Comparison of ENCODE assay signal across 8 cellular contexts in genomic region chr11:96228472-96228871, GRCh38.
A peak's percentile ranks its signal among the peaks of the same experiment; 100 is the strongest.
DNase-seq lines count a peak whose midpoint lies in the region; ATAC-seq and TF ChIP-seq lines count a peak whose summit lies in the region.

No MANE protein-coding gene starts in this region.

- H3F3A ChIP-seq in PC-3 (ENCODE audit: low read length, unreplicated experiment), result peaks cover 4% of the 10 kb centered on the region

- H3K9ac ChIP-seq in PC-3 (ENCODE audit: low read length) (peak overlapping the region; percentile 10), fibroblast of lung (ENCODE audit: insufficient read depth, low read length) (no peak overlapping the region), Karpas-422 (ENCODE audit: low read length) (no peak overlapping the region)

- H4K20me1 ChIP-seq in PC-3 (ENCODE audit: low read length), result no peaks in the 10 kb centered on the region
- no peaks in the 10 kb centered on the region for H4K20me1 ChIP-seq in fibroblast of lung (ENCODE audit: control insufficient read depth, extremely low read depth, insufficient read depth, low read length)
- no peaks in the 10 kb centered on the region for H4K20me1 ChIP-seq in osteoblast (ENCODE audit: insufficient read depth, low read length)
- H4K20me1 ChIP-seq in Karpas-422 (ENCODE audit: insufficient read depth, low read depth, low read length), result no peaks in the 10 kb centered on the region

- DNase-seq in BE2C (peak; percentile 28), PC-3 (peak; percentile 98), fibroblast of lung (ENCODE audit: low read depth in 2 of 2) (peak; percentile 93 to 97), osteoblast (ENCODE audit: insufficient read length, low spot score, missing footprints) (peak; percentile 58), NCI-H2107 treated with DMSO at 0.1 percent for 48 hours (lab: John Stamatoyannopoulos, UW; ENCODE audit: unreplicated experiment) (no peak), Karpas-422 (no peak)

- TF ChIP-seq CTCF in BE2C (IDR thresholded peaks at IDR 0.05; ENCODE audit: low read depth, low read length) (no peak), PC-3 (conservative IDR thresholded peaks at IDR 0.05; ENCODE audit: low read depth, low read length) (no peak), fibroblast of lung (conservative IDR thresholded peaks at IDR 0.05 in 1 of 2, IDR thresholded peaks at IDR 0.05 in 1 of 2; ENCODE audit: low read depth in 1 of 2, low read length in 2 of 2) (no peak), osteoblast (IDR thresholded peaks at IDR 0.05; ENCODE audit: extremely low read depth, low read depth, low read length) (no peak)

- H3K79me2 ChIP-seq in PC-3 (ENCODE audit: low read length) (no peaks in the 10 kb centered on the region), fibroblast of lung (ENCODE audit: control insufficient read depth, insufficient read depth, low read length) (peaks cover 10% of the 10 kb centered on the region), osteoblast (ENCODE audit: insufficient read depth, low read length) (peaks cover 72% of the 10 kb centered on the region), Karpas-422 (ENCODE audit: low read length) (no peaks in the 10 kb centered on the region)

- H3K4me3 ChIP-seq in BE2C (ENCODE audit: low read depth, low read length) (no peak overlapping the region), PC-3 (ENCODE audit: low read length) (no peak overlapping the region), fibroblast of lung (replicated peaks in 1 of 4; ENCODE audit: control extremely low read depth in 1 of 4, insufficient read depth in 1 of 4, low read depth in 3 of 4, low read length in 4 of 4) (no peak overlapping the region), osteoblast (ENCODE audit: insufficient read depth, low read length) (no peak overlapping the region), Karpas-422 (ENCODE audit: low read length) (no peak overlapping the region)

- peak overlapping the region; percentile 75 for H2AFZ ChIP-seq in PC-3 (ENCODE audit: low read length)
- H2AFZ ChIP-seq in fibroblast of lung (ENCODE audit: low read length), result peak overlapping the region; percentile 56
- peak overlapping the region; percentile 70 for H2AFZ ChIP-seq in osteoblast (ENCODE audit: low read length)
- H2AFZ ChIP-seq in Karpas-422 (ENCODE audit: low read length), result no peak overlapping the region

- H3K9me3 ChIP-seq in BE2C, result no peaks in the 10 kb centered on the region
- no peaks in the 10 kb centered on the region for H3K9me3 ChIP-seq in PC-3 (ENCODE audit: low read length)
- H3K9me3 ChIP-seq in fibroblast of lung (ENCODE audit: control insufficient read depth, insufficient read depth, low read depth, low read length), result no peaks in the 10 kb centered on the region
- H3K9me3 ChIP-seq in osteoblast (ENCODE audit: low read depth, low read length), result no peaks in the 10 kb centered on the region
- no peaks in the 10 kb centered on the region for H3K9me3 ChIP-seq in Karpas-422 (ENCODE audit: low read length)

- H3K9me2 ChIP-seq in PC-3 (replicated peaks; ENCODE audit: low read length) (no peaks in the 10 kb centered on the region), Karpas-422 (replicated peaks; ENCODE audit: insufficient read depth, low read length) (no peaks in the 10 kb centered on the region)

- intact Hi-C loops in PC-3 (cut with micrococcal nuclease), result loop anchor here (5.0 to 10.0 kb wide), 3 partner anchors 114 to 384 kb away; partner anchors contain the start of gene MAML2

- CTCF ChIA-PET in PC-3 (lab: Charles Lee), result no interaction called here

- no peaks in the 10 kb centered on the region for H3K36me3 ChIP-seq in BE2C
- H3K36me3 ChIP-seq in PC-3 (ENCODE audit: low read depth, low read length), result no peaks in the 10 kb centered on the region
- no peaks in the 10 kb centered on the region for H3K36me3 ChIP-seq in fibroblast of lung (ENCODE audit: control insufficient read depth, insufficient read depth, low read length)
- H3K36me3 ChIP-seq in osteoblast (ENCODE audit: insufficient read depth, low read length), result no peaks in the 10 kb centered on the region
- H3K36me3 ChIP-seq in Karpas-422 (ENCODE audit: insufficient read depth, low read length), result no peaks in the 10 kb centered on the region

- H3K4me1 ChIP-seq in BE2C, result peaks cover 6% of the 10 kb centered on the region
- peaks cover 31% of the 10 kb centered on the region for H3K4me1 ChIP-seq in PC-3 (ENCODE audit: insufficient read depth, low read length)
- H3K4me1 ChIP-seq in fibroblast of lung (ENCODE audit: control insufficient read depth, extremely low read depth, insufficient read depth, low read length), result peaks cover 14% of the 10 kb centered on the region
- peaks cover 33% of the 10 kb centered on the region for H3K4me1 ChIP-seq in osteoblast (ENCODE audit: insufficient read depth, low read length)
- no peaks in the 10 kb centered on the region for H3K4me1 ChIP-seq in Karpas-422 (ENCODE audit: low read length)

- H3K27me3 ChIP-seq in BE2C (no peaks in the 10 kb centered on the region), PC-3 (ENCODE audit: low read length) (no peaks in the 10 kb centered on the region), fibroblast of lung (ENCODE audit: control insufficient read depth, insufficient read depth, low read length) (no peaks in the 10 kb centered on the region), osteoblast (ENCODE audit: insufficient read depth, low read length) (no peaks in the 10 kb centered on the region), Karpas-422 (ENCODE audit: low read length) (no peaks in the 10 kb centered on the region)

- H3K4me2 ChIP-seq in PC-3 (ENCODE audit: low read length) (peak overlapping the region; percentile 46), fibroblast of lung (ENCODE audit: extremely low read depth, insufficient read depth, low read length) (peak overlapping the region; percentile 68), osteoblast (ENCODE audit: insufficient read depth, low read length) (peak overlapping the region; percentile 70), Karpas-422 (ENCODE audit: low read depth, low read length, poor library complexity, severe bottlenecking) (no peak overlapping the region)

- H3K27ac ChIP-seq in PC-3 (ENCODE audit: low read length), result peak overlapping the region; percentile 82
- H3K27ac ChIP-seq in fibroblast of lung (ENCODE audit: insufficient read depth, low read length), result peak overlapping the region; percentile 77
- peak overlapping the region; percentile 96 for H3K27ac ChIP-seq in osteoblast (ENCODE audit: low read depth, low read length)
- no peak overlapping the region for H3K27ac ChIP-seq in Karpas-422 (ENCODE audit: low read length)

- POLR2A ChIA-PET in PC-3 (lab: Charles Lee; ENCODE audit: unreplicated experiment), result interaction anchor here (0.5 kb wide), 1 partner anchor 174 kb away, joined by 3 read pairs; no protein-coding TSS in a partner anchor

- ATAC-seq in PC-3 (peak; percentile 98), GM18870 (IDR thresholded peaks at IDR 0.05; ENCODE audit: unreplicated experiment) (no peak), HG02938 (IDR thresholded peaks at IDR 0.05; ENCODE audit: unreplicated experiment) (no peak)

- BruUV-seq in PC-3 (replicated peaks; lab: Mats Ljungman, UMichigan), result no TSS peak

Comparison
In these comparisons a context has a peak if more than half of its experiments do, and no peak if none do; other contexts are left out.
1. DNase-seq: peak in BE2C (single experiment), PC-3 (single experiment), fibroblast of lung (2 of 2) and osteoblast (single experiment); none in NCI-H2107 treated with DMSO at 0.1 percent for 48 hours (single experiment) and Karpas-422 (single experiment).